ENCODE assay signal across 7 cellular contexts in genomic region chr10:110304394-110304779, GRCh38. TPM values are rescaled to one million over a fixed set of nuclear protein-coding genes. Genes with fewer than 3 reads are reported as not detected.
DNase-seq lines count a peak whose midpoint lies in the region; ATAC-seq, FAIRE-seq and TF ChIP-seq lines count a peak whose summit lies in the region.

No MANE protein-coding gene starts in this region.

- TF ChIP-seq POLR2A in GM12891 (IDR thresholded peaks at IDR 0.05; ENCODE audit: low read depth, low read length): no peak

- ATAC-seq in GM18502 (IDR thresholded peaks at IDR 0.05; ENCODE audit: poor library complexity, unreplicated experiment) (peak; percentile 43), GM23338 (peak; percentile 66)

- H3K9me3 Mint-ChIP-seq in GM23338: no peaks in the 10 kb centered on the region
- H3K9me3 Mint-ChIP-seq in mesothelial cell of epicardium: no peaks in the 10 kb centered on the region

- H3K79me2 ChIP-seq in GM23338 (replicated peaks; ENCODE audit: insufficient read depth): peaks cover 50% of the 10 kb centered on the region

- no peak for TF ChIP-seq CTCF in GM23338 (conservative IDR thresholded peaks at IDR 0.05; ENCODE audit: low read depth in 2 of 2)
- no peak for TF ChIP-seq CTCF in colonic mucosa (IDR thresholded peaks at IDR 0.05)
- no peak for TF ChIP-seq CTCF in mesothelial cell of epicardium (IDR thresholded peaks at IDR 0.05; ENCODE audit: unreplicated experiment)

- H3K27me3 ChIP-seq in GM23338 (ENCODE audit: insufficient read depth) (no peaks in the 10 kb centered on the region), MG63 (no peaks in the 10 kb centered on the region), colonic mucosa (no peaks in the 10 kb centered on the region)

- no peaks in the 10 kb centered on the region for H3K9me2 ChIP-seq in GM23338 (ENCODE audit: insufficient read depth)

- H3K27ac Mint-ChIP-seq in GM23338: peak overlapping the region; percentile 99
- peak overlapping the region; percentile 99 for H3K27ac Mint-ChIP-seq in mesothelial cell of epicardium

- FAIRE-seq in GM12891 (lab: Jason Lieb, UNC): no peak

- no peak for DNase-seq in GM23338 (ENCODE audit: low spot score)
- peak; percentile 43 for DNase-seq in MG63
- DNase-seq in colonic mucosa: peak; percentile 39
- peak; percentile 19 to 64 for DNase-seq in mesothelial cell of epicardium (ENCODE audit: low spot score in 2 of 2, unreplicated experiment in 2 of 2)
- DNase-seq in GM12891 (ENCODE audit: insufficient read length, low spot score): no peak
- DNase-seq in occipital lobe (lab: John Stamatoyannopoulos, UW): no peak

- peaks cover 37% of the 10 kb centered on the region for H3K36me3 ChIP-seq in GM23338 (ENCODE audit: insufficient read depth)
- peaks cover 44% of the 10 kb centered on the region for H3K36me3 ChIP-seq in MG63
- H3K36me3 ChIP-seq in colonic mucosa: no peaks in the 10 kb centered on the region

- H3K4me1 Mint-ChIP-seq in GM23338 (peaks cover 19% of the 10 kb centered on the region), mesothelial cell of epicardium (peaks cover 24% of the 10 kb centered on the region)

- intact Hi-C loops in colonic mucosa (cut with DNase I): no loop called here

- H2AFZ ChIP-seq in GM23338: no peak overlapping the region

- H3K27ac ChIP-seq in GM23338 (ENCODE audit: low read depth) (peak overlapping the region; percentile 50), colonic mucosa (peak overlapping the region; percentile 76)

- H3K4me1 ChIP-seq in GM23338 (ENCODE audit: insufficient read depth) (no peaks in the 10 kb centered on the region; the same call in 1 of the 2 replicates), colonic mucosa (peaks cover 5% of the 10 kb centered on the region)

- H3K4me3 ChIP-seq in GM23338 (peak overlapping the region; percentile 85), MG63 (peak overlapping the region; percentile 82), colonic mucosa (peak overlapping the region; percentile 84)

- H3K36me3 Mint-ChIP-seq in GM23338 (ENCODE audit: low read depth) (peaks cover 40% of the 10 kb centered on the region), mesothelial cell of epicardium (peaks cover 10% of the 10 kb centered on the region)

- H3K4me3 Mint-ChIP-seq in GM23338: peak overlapping the region; percentile 95
- peak overlapping the region; percentile 94 for H3K4me3 Mint-ChIP-seq in mesothelial cell of epicardium

- peaks cover 17% of the 10 kb centered on the region; the same call in 1 of the 2 replicates for H4K20me1 ChIP-seq in GM23338 (replicated peaks; ENCODE audit: insufficient read depth)

- H3F3A ChIP-seq in GM23338 (replicated peaks; ENCODE audit: low read depth): no peaks in the 10 kb centered on the region

- H3K27me3 Mint-ChIP-seq in GM23338 (ENCODE audit: insufficient read depth, low read depth, poor library complexity) (peaks cover 8% of the 10 kb centered on the region), mesothelial cell of epicardium (ENCODE audit: low read depth) (no peaks in the 10 kb centered on the region)

- peak overlapping the region; percentile 84 for H3K4me2 ChIP-seq in GM23338

- H3K9me3 ChIP-seq in MG63 (no peaks in the 10 kb centered on the region), colonic mucosa (no peaks in the 10 kb centered on the region)

- peak overlapping the region; percentile 93 to 95 for H3K9ac ChIP-seq in colonic mucosa (ENCODE audit: low read depth in 2 of 2, low read length in 2 of 2)

TF ChIP-seq in GM12891, 5 proteins besides CTCF, POLR2A, EP300 and RAD21:
- TF ChIP-seq SPI1 (IDR thresholded peaks at IDR 0.05; ENCODE audit: low read depth, low read length) (no peak), PAX5 (IDR thresholded peaks at IDR 0.05; ENCODE audit: insufficient read depth, low read length, severe bottlenecking) (no peak), TAF1 (IDR thresholded peaks at IDR 0.05; ENCODE audit: low read depth, low read length) (no peak), POU2F2 (IDR thresholded peaks at IDR 0.05; ENCODE audit: low read depth, low read length) (no peak), POLR2AphosphoS5 (IDR thresholded peaks at IDR 0.05; ENCODE audit: low read depth, low read length) (no peak)

RNA-seq across cellular contexts. Expression of gene SMNDC1, which starts 0.3 kb away (rescaled TPM):
- 28.4 and 29.9 TPM in 2 replicates for total RNA-seq in GM23338 (2014; rRNA removed; shearing (Covaris generic))
- 41.9 and 45.1 TPM in 2 replicates for polyA plus RNA-seq in GM23338 (2016; fragmentation: Nextera tagmentation; extraction: Ambion mirVana)
- 5.1 and 14.6 TPM in 2 replicates for total RNA-seq in MG63 (2014; rRNA removed; shearing (Covaris generic); ENCODE audit: low replicate concordance)
- total RNA-seq in colonic mucosa: 10 to 100 TPM; 24.8 to 32.1 TPM
- total RNA-seq in mesothelial cell of epicardium: 38.5 to 41.4 TPM (median 39.6 TPM) in 3 replicates
- 22.3 TPM for polyA plus RNA-seq in GM12891 (2012; ENCODE audit: low read depth, missing spikeins)
- total RNA-seq in occipital lobe: 15.1 TPM

Comparison
In these comparisons a context has a peak if more than half of its experiments do, and no peak if none do; other contexts are left out.
1. DNase-seq: peak in MG63 (single experiment), colonic mucosa (single experiment) and mesothelial cell of epicardium (2 of 2); none in GM23338 (single experiment), GM12891 (single experiment) and occipital lobe (single experiment).
2. Peak in every context shown above with its lines, with median percentiles within 50 percentile points of each other: H3K4me3 ChIP-seq.